Comparison of ENCODE assay signal across 8 cellular contexts in genomic region chr7:151276651-151277590, GRCh38. TPM values are rescaled to one million over a fixed set of nuclear protein-coding genes. Genes with fewer than 3 reads are reported as not detected.
DNase-seq lines count a peak whose midpoint lies in the region; ATAC-seq and TF ChIP-seq lines count a peak whose summit lies in the region.

No MANE protein-coding gene starts in this region.

- H3K4me2 ChIP-seq in KMS-11 = peak overlapping the region; percentile 37; the same call in 1 of the 2 replicates

- H3K27ac ChIP-seq in KMS-11 (no peak overlapping the region), transverse colon (peak overlapping the region in 1 of 4 donors; percentile 41)

- no peaks in the 10 kb centered on the region for H3K79me2 ChIP-seq in KMS-11 (ENCODE audit: insufficient read depth, low read depth)

- 6 to 9% methylated on average over 2 to 36 of the region's 63 CpGs for WGBS in transverse colon (ENCODE audit: low coverage in 1 of 2), 2 donors

- no peaks in the 10 kb centered on the region for H3K36me3 ChIP-seq in KMS-11 (ENCODE audit: insufficient read depth)
- H3K36me3 ChIP-seq in transverse colon = no peaks in the 10 kb centered on the region

- DNase-seq in SK-MEL-5 (ENCODE audit: low read depth, low spot score) (peak; percentile 74), left cardiac atrium (peak; percentile 54), pons (ENCODE audit: low spot score) (peak; percentile 25), transverse colon (peak; percentile 43)
- peak; percentile 10 for DNase-seq in activated naive CD8-positive, alpha-beta T cell treated with anti-CD3 and anti-CD28 coated beads, Interleukin-2, amount 50 U/mL, for 16 hours (ENCODE audit: low read depth, low spot score)
- no peak for DNase-seq in effector CD8-positive, alpha-beta T cell (lab: John Stamatoyannopoulos, UW)

- intact Hi-C loops in left cardiac atrium (cut with DNase I) = no loop called here
- intact Hi-C loops in transverse colon (cut with DNase I; ENCODE audit: low total_unique reads) = no loop called here

- H3K9me3 ChIP-seq in transverse colon = no peaks in the 10 kb centered on the region

- ATAC-seq in GM18502 (IDR thresholded peaks at IDR 0.05; ENCODE audit: poor library complexity, unreplicated experiment) = peak; percentile 62
- peak; percentile 36 to 56 for ATAC-seq in left cardiac atrium

- H3K27me3 ChIP-seq in KMS-11 (ENCODE audit: insufficient read depth, low read depth) (peaks cover 8% of the 10 kb centered on the region; the same call in 1 of the 2 replicates), transverse colon (peaks cover 16% of the 10 kb centered on the region)

- H3K4me1 ChIP-seq in KMS-11 (ENCODE audit: low read depth, poor library complexity, severe bottlenecking) (no peaks in the 10 kb centered on the region), transverse colon (peaks cover 0 to 18% (median 8%) of the 10 kb centered on the region in 4 donors)

- peak overlapping the region; percentile 81 for H2AFZ ChIP-seq in KMS-11 (ENCODE audit: low read depth)

- H4K20me1 ChIP-seq in KMS-11 (ENCODE audit: insufficient read depth) = no peaks in the 10 kb centered on the region

- no peak for TF ChIP-seq POLR2A in transverse colon (IDR thresholded peaks at IDR 0.05)

- no peak for TF ChIP-seq EP300 in transverse colon (IDR thresholded peaks at IDR 0.05; ENCODE audit: low read depth)

- in situ Hi-C loops in SK-MEL-5 (cut with HindIII; ENCODE audit: low pct_unique_long_range_greater_than_20kb, low sequenced_read_pairs) = no loop called here
- in situ Hi-C loops in transverse colon (cut with MboI; ENCODE audit: low pct_ligation_motif_present in 1 of 4, low pct_unique_long_range_greater_than_20kb in 1 of 4, low sequenced_read_pairs in 3 of 4) = no loop called here

- H3K4me3 ChIP-seq in KMS-11 (IDR thresholded peaks at IDR 0.05; ENCODE audit: insufficient read depth, low read depth, low read length) (no peak overlapping the region), transverse colon (peak overlapping the region; percentile 8 to 51 (median 28))

- H3K9ac ChIP-seq in KMS-11 = no peak overlapping the region

- no peak for TF ChIP-seq CTCF in KMS-11 (conservative IDR thresholded peaks at IDR 0.05; ENCODE audit: low read depth, low read length)
- TF ChIP-seq CTCF in transverse colon (IDR thresholded peaks at IDR 0.05) = no peak

RNA-seq across cellular contexts. Expression of gene SMARCD3, which starts 28.4 kb away (rescaled TPM):
- total RNA-seq in SK-MEL-5 (2014; rRNA removed; shearing (Covaris generic)) = 22.9 and 24.3 TPM in 2 replicates
- 21.3 and 25.5 TPM in 2 replicates for polyA plus RNA-seq in SK-MEL-5 (2015; cell fraction: cytosol; rRNA removed)
- polyA plus RNA-seq in SK-MEL-5 (2015; cell fraction: nucleus; rRNA removed) = 93.4 and 117 TPM in 2 replicates
- total RNA-seq in left cardiac atrium (100 to 1,000 TPM in 1 of 2 donors, 10 to 100 TPM in 1; 95.5 to 107 TPM), transverse colon (10 to 100 TPM in 2 of 4 donors, 1 to 10 TPM in 2; 6.6 to 19.1 (median 9.9) TPM)

RNA-seq across cellular contexts. Expression of gene CHPF2, which starts 44.6 kb away (rescaled TPM):
- total RNA-seq in SK-MEL-5 (2014; rRNA removed; shearing (Covaris generic)) = 44.0 and 45.7 TPM in 2 replicates
- polyA plus RNA-seq in SK-MEL-5 (2015; cell fraction: cytosol; rRNA removed) = 51.6 and 60.4 TPM in 2 replicates
- polyA plus RNA-seq in SK-MEL-5 (2015; cell fraction: nucleus; rRNA removed) = 53.5 and 58.8 TPM in 2 replicates
- total RNA-seq in left cardiac atrium (10 to 100 TPM; 15.0 to 34.5 TPM), transverse colon (100 to 1,000 TPM in 1 of 4 donors, 10 to 100 TPM in 3; 48.4 to 104 (median 50.9) TPM)

RNA-seq across cellular contexts. Expression of gene ABCF2, which starts 49.9 kb away (rescaled TPM):
- total RNA-seq in SK-MEL-5 (2014; rRNA removed; shearing (Covaris generic)) = 93.5 and 94.6 TPM in 2 replicates
- 92.2 and 107 TPM in 2 replicates for polyA plus RNA-seq in SK-MEL-5 (2015; cell fraction: cytosol; rRNA removed)
- 77.1 and 83.4 TPM in 2 replicates for polyA plus RNA-seq in SK-MEL-5 (2015; cell fraction: nucleus; rRNA removed)
- total RNA-seq in left cardiac atrium = 10 to 100 TPM; 21.4 to 33.6 TPM
- total RNA-seq in transverse colon = 10 to 100 TPM in 3 of 4 donors, 1 to 10 TPM in 1; 10.0 to 30.8 (median 27.8) TPM
